ENCODE assay signal across 8 cellular contexts in the genomic region with DNA sequence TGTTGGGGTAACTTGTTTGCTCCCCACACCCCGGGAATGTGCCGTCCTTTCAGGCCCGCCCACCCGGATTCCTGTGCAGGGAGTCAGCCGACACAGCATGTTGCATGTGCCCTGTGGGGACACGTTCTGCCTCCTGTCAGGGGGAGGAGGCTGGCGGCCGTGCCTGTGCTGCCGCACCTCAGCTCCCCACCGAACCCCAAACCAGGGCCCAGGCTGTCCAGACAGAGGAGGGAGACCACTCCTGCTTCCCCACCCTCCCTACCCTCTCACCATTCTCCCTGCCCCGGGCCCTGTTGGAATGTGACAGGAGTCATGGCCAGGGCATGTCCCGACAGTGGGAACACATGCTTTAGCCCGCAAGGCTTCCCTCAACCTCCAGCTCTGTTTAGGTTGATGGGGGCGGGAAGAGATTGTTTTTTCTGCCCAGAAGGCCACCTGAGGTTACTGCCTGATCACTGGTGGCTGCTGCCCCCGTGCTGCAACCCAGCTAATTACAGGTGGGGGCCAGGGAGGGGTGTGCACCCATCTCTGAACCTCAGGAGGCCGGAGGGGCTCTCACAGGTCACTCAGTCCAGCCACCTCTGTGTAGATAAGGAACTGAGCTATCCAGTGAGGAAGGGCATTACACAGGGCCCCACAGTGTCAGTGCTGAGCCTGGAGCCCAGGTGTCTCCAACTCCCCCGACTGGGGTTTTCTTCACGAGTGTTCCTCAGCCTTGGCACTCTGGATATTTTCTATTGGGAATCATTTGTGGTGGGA. TPM values are rescaled to one million over a fixed set of nuclear protein-coding genes. Genes with fewer than 3 reads are reported as not detected.
DNase-seq lines count a peak whose midpoint lies in the region; ATAC-seq and TF ChIP-seq lines count a peak whose summit lies in the region.

No MANE protein-coding gene starts in this region.

- H3K4me3 Mint-ChIP-seq in osteocyte (ENCODE audit: unreplicated experiment) = no peak overlapping the region
- H3K4me3 Mint-ChIP-seq in activated T-helper 1 cell treated with anti-CD3 and anti-CD28 coated beads, Interleukin-12 subunit alpha, Interleukin-12 subunit beta, Interleukin-2, Interleukin-4 antibody, amounts not matched to agents 30 ng/mL and 10 ng/mL and 1 ng/mL, durations not matched to agents 14 hours and 24 hours and 36 hours = no peak overlapping the region

- intact Hi-C loops in activated T-helper 1 cell treated with anti-CD3 and anti-CD28 coated beads, Interleukin-12 subunit alpha, Interleukin-12 subunit beta, Interleukin-2, Interleukin-4 antibody, amounts not matched to agents 30 ng/mL and 10 ng/mL and 1 ng/mL, durations not matched to agents 14 hours and 24 hours and 36 hours (cut with micrococcal nuclease) = no loop called here

- peaks cover 52% of the 10 kb centered on the region for H3K4me1 Mint-ChIP-seq in osteocyte (ENCODE audit: unreplicated experiment)
- peaks cover 29% of the 10 kb centered on the region for H3K4me1 Mint-ChIP-seq in activated T-helper 1 cell treated with anti-CD3 and anti-CD28 coated beads, Interleukin-12 subunit alpha, Interleukin-12 subunit beta, Interleukin-2, Interleukin-4 antibody, amounts not matched to agents 30 ng/mL and 10 ng/mL and 1 ng/mL, durations not matched to agents 14 hours and 24 hours and 36 hours (ENCODE audit: low read depth)

- H3K36me3 Mint-ChIP-seq in osteocyte (ENCODE audit: unreplicated experiment) = peaks cover 22% of the 10 kb centered on the region
- H3K36me3 Mint-ChIP-seq in activated T-helper 1 cell treated with anti-CD3 and anti-CD28 coated beads, Interleukin-12 subunit alpha, Interleukin-12 subunit beta, Interleukin-2, Interleukin-4 antibody, amounts not matched to agents 30 ng/mL and 10 ng/mL and 1 ng/mL, durations not matched to agents 14 hours and 24 hours and 36 hours (ENCODE audit: low read depth) = peaks cover 13% of the 10 kb centered on the region

- DNase-seq in GM10266 (ENCODE audit: extremely low spot score) (no peak), NCI-H69 (lab: John Stamatoyannopoulos, UW) (peak; percentile 27), epithelial cell of prostate (ENCODE audit: low read depth, low spot score) (peak; percentile 79), osteocyte (ENCODE audit: extremely low spot score, unreplicated experiment) (no peak), RPMI8226 (no peak)
- DNase-seq in activated T-helper 1 cell treated with anti-CD3 and anti-CD28 coated beads, Interleukin-12 subunit alpha, Interleukin-12 subunit beta, Interleukin-2, Interleukin-4 antibody, amounts not matched to agents 30 ng/mL and 10 ng/mL and 1 ng/mL, durations not matched to agents 14 hours and 24 hours and 36 hours (ENCODE audit: low spot score) = no peak
- DNase-seq in activated CD8-positive, alpha-beta memory T cell treated with anti-CD3 and anti-CD28 coated beads for 24 hours = no peak

- H3K9me3 Mint-ChIP-seq in osteocyte (ENCODE audit: unreplicated experiment) = no peaks in the 10 kb centered on the region
- H3K9me3 Mint-ChIP-seq in activated T-helper 1 cell treated with anti-CD3 and anti-CD28 coated beads, Interleukin-12 subunit alpha, Interleukin-12 subunit beta, Interleukin-2, Interleukin-4 antibody, amounts not matched to agents 30 ng/mL and 10 ng/mL and 1 ng/mL, durations not matched to agents 14 hours and 24 hours and 36 hours = no peaks in the 10 kb centered on the region

- peak overlapping the region; percentile 67 for H3K27ac Mint-ChIP-seq in osteocyte (ENCODE audit: unreplicated experiment)
- H3K27ac Mint-ChIP-seq in activated T-helper 1 cell treated with anti-CD3 and anti-CD28 coated beads, Interleukin-12 subunit alpha, Interleukin-12 subunit beta, Interleukin-2, Interleukin-4 antibody, amounts not matched to agents 30 ng/mL and 10 ng/mL and 1 ng/mL, durations not matched to agents 14 hours and 24 hours and 36 hours = no peak overlapping the region

- no peaks in the 10 kb centered on the region for H3K27me3 Mint-ChIP-seq in osteocyte (ENCODE audit: unreplicated experiment)
- H3K27me3 Mint-ChIP-seq in activated T-helper 1 cell treated with anti-CD3 and anti-CD28 coated beads, Interleukin-12 subunit alpha, Interleukin-12 subunit beta, Interleukin-2, Interleukin-4 antibody, amounts not matched to agents 30 ng/mL and 10 ng/mL and 1 ng/mL, durations not matched to agents 14 hours and 24 hours and 36 hours (ENCODE audit: insufficient read depth) = no peaks in the 10 kb centered on the region

- no peak for ATAC-seq in GM19455 (IDR thresholded peaks at IDR 0.05; ENCODE audit: unreplicated experiment)

- peak overlapping the region; percentile 90 for H3K27ac ChIP-seq in epithelial cell of prostate

- TF ChIP-seq CTCF in GM10266 (IDR thresholded peaks at IDR 0.05; ENCODE audit: control insufficient read depth, insufficient read depth, low read depth, missing control alignments) = peak; percentile 62
- TF ChIP-seq CTCF in osteocyte (IDR thresholded peaks at IDR 0.05) = peak; percentile 64

RNA-seq across cellular contexts. Expression of a gene that starts 13.6 kb away (rescaled TPM):
- 0.29 and 0.40 TPM in 2 replicates for total RNA-seq in osteocyte
- total RNA-seq in activated T-helper 1 cell treated with anti-CD3 and anti-CD28 coated beads, Interleukin-12 subunit alpha, Interleukin-12 subunit beta, Interleukin-2, Interleukin-4 antibody, amounts not matched to agents 30 ng/mL and 10 ng/mL and 1 ng/mL, durations not matched to agents 14 hours and 24 hours and 36 hours = 0.10 and 0.12 TPM in 2 replicates

RNA-seq across cellular contexts. Expression of a gene that starts 19.2 kb away (rescaled TPM):
- 38.7 and 42.8 TPM in 2 replicates for total RNA-seq in osteocyte
- total RNA-seq in activated T-helper 1 cell treated with anti-CD3 and anti-CD28 coated beads, Interleukin-12 subunit alpha, Interleukin-12 subunit beta, Interleukin-2, Interleukin-4 antibody, amounts not matched to agents 30 ng/mL and 10 ng/mL and 1 ng/mL, durations not matched to agents 14 hours and 24 hours and 36 hours = 43.4 and 48.2 TPM in 2 replicates

RNA-seq across cellular contexts. Expression of a gene that starts 20.2 kb away (rescaled TPM):
- total RNA-seq in osteocyte = 148 and 151 TPM in 2 replicates
- 60.2 and 62.5 TPM in 2 replicates for total RNA-seq in activated T-helper 1 cell treated with anti-CD3 and anti-CD28 coated beads, Interleukin-12 subunit alpha, Interleukin-12 subunit beta, Interleukin-2, Interleukin-4 antibody, amounts not matched to agents 30 ng/mL and 10 ng/mL and 1 ng/mL, durations not matched to agents 14 hours and 24 hours and 36 hours

RNA-seq across cellular contexts. Expression of a gene that starts 20.3 kb away (rescaled TPM):
- total RNA-seq in osteocyte = 27.9 and 32.8 TPM in 2 replicates
- 85.8 and 98.0 TPM in 2 replicates for total RNA-seq in activated T-helper 1 cell treated with anti-CD3 and anti-CD28 coated beads, Interleukin-12 subunit alpha, Interleukin-12 subunit beta, Interleukin-2, Interleukin-4 antibody, amounts not matched to agents 30 ng/mL and 10 ng/mL and 1 ng/mL, durations not matched to agents 14 hours and 24 hours and 36 hours

RNA-seq across cellular contexts. Expression of a gene that starts 41.2 kb away (rescaled TPM):
- 0.43 TPM in 1 of 2 replicates, not detected in the other for total RNA-seq in osteocyte
- 1.5 and 2.0 TPM in 2 replicates for total RNA-seq in activated T-helper 1 cell treated with anti-CD3 and anti-CD28 coated beads, Interleukin-12 subunit alpha, Interleukin-12 subunit beta, Interleukin-2, Interleukin-4 antibody, amounts not matched to agents 30 ng/mL and 10 ng/mL and 1 ng/mL, durations not matched to agents 14 hours and 24 hours and 36 hours

Comparison
In these comparisons a context has a peak if more than half of its experiments do, and no peak if none do; other contexts are left out.
1. DNase-seq: peak in NCI-H69 (single experiment) and epithelial cell of prostate (single experiment); none in GM10266 (single experiment), osteocyte (single experiment), RPMI8226 (single experiment), activated T-helper 1 cell treated with anti-CD3 and anti-CD28 coated beads, Interleukin-12 subunit alpha, Interleukin-12 subunit beta, Interleukin-2, Interleukin-4 antibody, amounts not matched to agents 30 ng/mL and 10 ng/mL and 1 ng/mL, durations not matched to agents 14 hours and 24 hours and 36 hours (single experiment) and activated CD8-positive, alpha-beta memory T cell treated with anti-CD3 and anti-CD28 coated beads for 24 hours (single experiment).